In genomic region chr4:24312261-24312913, GRCh38 we compare ENCODE assay signal across 23 cellular contexts.
"Had no signal": no experiment of that assay in that cellular context is flagged by ENCODE, and none has a peak within 500 bp of the region (broad histone marks: within the 10 kb centered on the region; RNA-seq: fewer than 3 reads in every experiment).

No MANE protein-coding gene starts in this region.

- H3K27ac ChIP-seq: heart left ventricle, lower lobe of right lung, pancreas, prostate gland, right atrium auricular region, spleen, suprapubic skin, thoracic aorta, tibial artery, upper lobe of right lung had no signal

- ATAC-seq: heart left ventricle; left ventricle myocardium superior; lower lobe of right lung; natural killer cell; pancreas; sciatic nerve; stimulated activated effector memory CD8-positive, alpha-beta T cell treated with anti-CD3 and anti-CD28 coated beads, Interleukin-12 subunit alpha, Interleukin-12 subunit beta, amount 100 ng/mL, for 72 hours; upper lobe of right lung had no signal

- H3K36me3 ChIP-seq: heart left ventricle, lower lobe of right lung, pancreas, prostate gland, right atrium auricular region, spleen, suprapubic skin, thoracic aorta, tibial artery, upper lobe of right lung had no signal

- H3K4me1 ChIP-seq: lower lobe of right lung, pancreas, prostate gland, right atrium auricular region, spleen, suprapubic skin, tibial artery, upper lobe of right lung had no signal

- H3K4me3 ChIP-seq: heart left ventricle, lower lobe of right lung, pancreas, prostate gland, right atrium auricular region, spleen, suprapubic skin, thoracic aorta, tibial artery, upper lobe of right lung had no signal

- H3K9me3 ChIP-seq: heart left ventricle, lower lobe of right lung, pancreas, prostate gland, right atrium auricular region, spleen, thoracic aorta, tibial artery, upper lobe of right lung had no signal

- DNase-seq: heart left ventricle; islet precursor cell; left ventricle myocardium superior; lower lobe of right lung; mammary epithelial cell; mesendoderm; naive B cell; natural killer cell; pancreas; posterior cingulate gyrus; small intestine; spleen; stimulated activated CD4-positive, alpha-beta T cell treated with anti-CD3 and anti-CD28 coated beads, Interleukin-4, amount 100 ng/mL, for 24 hours; stimulated activated naive CD4-positive, alpha-beta T cell; tibial artery; trophoblast cell; upper lobe of right lung had no signal

- H3K27me3 ChIP-seq: heart left ventricle, pancreas, right atrium auricular region, spleen, suprapubic skin, tibial artery, upper lobe of right lung had no signal
